In genomic region chr4:1600811-1601532, GRCh38 we compare ENCODE assay signal across 31 cellular contexts.
DNase-seq lines count a peak whose midpoint lies in the region; ATAC-seq and TF ChIP-seq lines count a peak whose summit lies in the region.
"Had no signal": no experiment of that assay in that cellular context is flagged by ENCODE, and none has a peak within 500 bp of the region (broad histone marks: within the 10 kb centered on the region; RNA-seq: fewer than 3 reads in every experiment).

No MANE protein-coding gene starts in this region.

- no peaks in the 10 kb centered on the region for H3K9me3 Mint-ChIP-seq in activated CD4-positive, alpha-beta T cell treated with anti-CD3 and anti-CD28 coated beads, Interleukin-2, amount 10 ng/mL, durations not matched to agents 24 days and 14 days
- H3K9me3 Mint-ChIP-seq: activated CD4-positive, alpha-beta memory T cell treated with anti-CD3 and anti-CD28 coated beads for 36 hours; activated naive CD8-positive, alpha-beta T cell treated with anti-CD3 and anti-CD28 coated beads, Interleukin-2, amount 10 ng/mL, durations not matched to agents 7 days and 5 days; activated T-helper 2 cell treated with anti-CD3 and anti-CD28 coated beads, Interferon-gamma antibody, Interleukin-2, Interleukin-4, amounts not matched to agents 10 μg/mL and 5 μg/mL and 100 μg/mL, durations not matched to agents 14 hours and 24 hours and 36 hours; CD4-positive, CD25-positive, alpha-beta regulatory T cell; dendritic cell treated with granulocyte-macrophage colony-stimulating factor and Interleukin-4, amounts not matched to agents 40 ng/mL and 50 ng/mL, for 4 days; endodermal cell; nephron; T-helper 1 cell treated with Interleukin-12 subunit alpha and Interleukin-12 subunit beta and Interleukin-4 antibody, amounts not matched to agents 30 μg/mL and 1 μg/mL, for 36 hours had no signal

- DNase-seq in H7 (peak; percentile 57), LHCN-M2 (ENCODE audit: low read depth) (peak; percentile 1), heart left ventricle (peak in 3 of 5 donors; percentile 13 to 47 (median 16)), osteoblast (ENCODE audit: insufficient read length, low spot score, missing footprints) (peak; percentile 81), epidermal melanocyte (ENCODE audit: insufficient read length, low spot score) (no peak), SW 1271 (lab: John Stamatoyannopoulos, UW) (no peak)
- DNase-seq in activated CD4-positive, alpha-beta T cell treated with anti-CD3 and anti-CD28 coated beads, Interleukin-2, amount 10 ng/mL, durations not matched to agents 24 days and 14 days, result no peak
- DNase-seq: activated CD4-positive, alpha-beta memory T cell treated with anti-CD3 and anti-CD28 coated beads for 36 hours; activated naive CD8-positive, alpha-beta T cell treated with anti-CD3 and anti-CD28 coated beads, Interleukin-2, amount 10 ng/mL, durations not matched to agents 7 days and 5 days; CD4-positive, CD25-positive, alpha-beta regulatory T cell; central memory CD4-positive, alpha-beta T cell; endodermal cell; foreskin keratinocyte; GM23248; hypothalamus; IMR-90; midbrain; NCI-H1092; NCI-H187; NCI-H526 treated with DMSO at 0.1 percent for 48 hours; stimulated activated CD4-positive, alpha-beta T cell treated with anti-CD3 and anti-CD28 coated beads, Interleukin-15, amount 100 ng/mL, for 24 hours; stimulated activated naive CD4-positive, alpha-beta T cell treated with Interleukin-2 at 50 U/mL for 16 hours; uterus had no signal

- no peak overlapping the region for H3K4me2 ChIP-seq in osteoblast (ENCODE audit: insufficient read depth, low read length)

- H3K27me3 ChIP-seq in H7 (ENCODE audit: control insufficient read depth, insufficient read depth, low read length), result no peaks in the 10 kb centered on the region
- H3K27me3 ChIP-seq in heart left ventricle, result peaks cover 0 to 64% (median 7%) of the 10 kb centered on the region in 9 donors
- peaks cover 4% of the 10 kb centered on the region for H3K27me3 ChIP-seq in osteoblast (ENCODE audit: insufficient read depth, low read length)
- H3K27me3 ChIP-seq: pancreas, uterus had no signal

- 74 to 89% (median 84%) methylated on average over 10 to 27 of the region's 27 CpGs for WGBS in heart left ventricle, 4 donors

- H3K36me3 Mint-ChIP-seq in activated CD4-positive, alpha-beta T cell treated with anti-CD3 and anti-CD28 coated beads, Interleukin-2, amount 10 ng/mL, durations not matched to agents 24 days and 14 days (ENCODE audit: low read depth), result no peaks in the 10 kb centered on the region
- H3K36me3 Mint-ChIP-seq: activated CD4-positive, alpha-beta memory T cell treated with anti-CD3 and anti-CD28 coated beads for 36 hours; activated naive CD8-positive, alpha-beta T cell treated with anti-CD3 and anti-CD28 coated beads, Interleukin-2, amount 10 ng/mL, durations not matched to agents 7 days and 5 days; CD4-positive, CD25-positive, alpha-beta regulatory T cell had no signal

- no peak overlapping the region for H3K4me3 ChIP-seq in H7 (ENCODE audit: insufficient read depth, low read depth, low read length)
- no peak overlapping the region for H3K4me3 ChIP-seq in heart left ventricle
- H3K4me3 ChIP-seq in osteoblast (ENCODE audit: insufficient read depth, low read length), result no peak overlapping the region
- H3K4me3 ChIP-seq: esophagus muscularis mucosa, GM23248, pancreas, thoracic aorta, uterus had no signal

- no peaks in the 10 kb centered on the region for H3K9me3 ChIP-seq in heart left ventricle
- no peaks in the 10 kb centered on the region for H3K9me3 ChIP-seq in osteoblast (ENCODE audit: low read depth, low read length)
- H3K9me3 ChIP-seq: esophagus muscularis mucosa, pancreas, thoracic aorta, uterus had no signal

- TF ChIP-seq POLR2A in heart left ventricle (IDR thresholded peaks at IDR 0.05), result no peak

- intact Hi-C loops in heart left ventricle (cut with DNase I), result no loop called here
- intact Hi-C loops in activated CD4-positive, alpha-beta T cell treated with anti-CD3 and anti-CD28 coated beads, Interleukin-2, amount 10 ng/mL, durations not matched to agents 24 days and 14 days (cut with micrococcal nuclease), result no loop called here

- H3K4me1 ChIP-seq in heart left ventricle (peaks cover 0 to 6% (median 0%) of the 10 kb centered on the region in 12 donors), osteoblast (ENCODE audit: insufficient read depth, low read length) (no peaks in the 10 kb centered on the region)
- H3K4me1 ChIP-seq: foreskin keratinocyte, pancreas, uterus had no signal

- no peak overlapping the region for H3K27ac ChIP-seq in heart left ventricle
- no peak overlapping the region for H3K27ac ChIP-seq in osteoblast (ENCODE audit: low read depth, low read length)
- H3K27ac ChIP-seq: esophagus muscularis mucosa, foreskin keratinocyte, GM23248, pancreas, thoracic aorta, uterus had no signal

- TF ChIP-seq CTCF in heart left ventricle (IDR thresholded peaks at IDR 0.05) (no peak), osteoblast (IDR thresholded peaks at IDR 0.05; ENCODE audit: extremely low read depth, low read depth, low read length) (no peak)

- no peaks in the 10 kb centered on the region for H4K20me1 ChIP-seq in osteoblast (ENCODE audit: insufficient read depth, low read length)

- H3K4me3 Mint-ChIP-seq in activated CD4-positive, alpha-beta T cell treated with anti-CD3 and anti-CD28 coated beads, Interleukin-2, amount 10 ng/mL, durations not matched to agents 24 days and 14 days, result no peak overlapping the region
- H3K4me3 Mint-ChIP-seq: activated CD4-positive, alpha-beta memory T cell treated with anti-CD3 and anti-CD28 coated beads for 36 hours; activated naive CD8-positive, alpha-beta T cell treated with anti-CD3 and anti-CD28 coated beads, Interleukin-2, amount 10 ng/mL, durations not matched to agents 7 days and 5 days; dendritic cell treated with granulocyte-macrophage colony-stimulating factor and Interleukin-4, amounts not matched to agents 40 ng/mL and 50 ng/mL, for 4 days; endodermal cell; T-helper 1 cell treated with Interleukin-12 subunit alpha and Interleukin-12 subunit beta and Interleukin-4 antibody, amounts not matched to agents 30 μg/mL and 1 μg/mL, for 36 hours had no signal

- ATAC-seq in heart left ventricle, result no peak
- ATAC-seq: activated CD4-positive, CD25-positive, alpha-beta regulatory T cell treated with anti-CD3 and anti-CD28 coated beads, Interleukin-2, amount 50 U/mL, for 24 hours; foreskin keratinocyte; pancreas had no signal

- no peak overlapping the region for H2AFZ ChIP-seq in osteoblast (ENCODE audit: low read length)
- H2AFZ ChIP-seq: GM23248 had no signal

- H3K27me3 Mint-ChIP-seq in activated CD4-positive, alpha-beta T cell treated with anti-CD3 and anti-CD28 coated beads, Interleukin-2, amount 10 ng/mL, durations not matched to agents 24 days and 14 days, result no peaks in the 10 kb centered on the region
- H3K27me3 Mint-ChIP-seq: activated CD4-positive, alpha-beta memory T cell treated with anti-CD3 and anti-CD28 coated beads for 36 hours; activated naive CD8-positive, alpha-beta T cell treated with anti-CD3 and anti-CD28 coated beads, Interleukin-2, amount 10 ng/mL, durations not matched to agents 7 days and 5 days; CD4-positive, CD25-positive, alpha-beta regulatory T cell had no signal

- H3K79me2 ChIP-seq in osteoblast (ENCODE audit: insufficient read depth, low read length), result no peaks in the 10 kb centered on the region

- no peaks in the 10 kb centered on the region for H3K4me1 Mint-ChIP-seq in activated CD4-positive, alpha-beta T cell treated with anti-CD3 and anti-CD28 coated beads, Interleukin-2, amount 10 ng/mL, durations not matched to agents 24 days and 14 days
- H3K4me1 Mint-ChIP-seq: endodermal cell had no signal

- H3K36me3 ChIP-seq in H7 (replicated peaks; ENCODE audit: control insufficient read depth, insufficient read depth, low read length) (no peaks in the 10 kb centered on the region), heart left ventricle (no peaks in the 10 kb centered on the region), osteoblast (ENCODE audit: insufficient read depth, low read length) (no peaks in the 10 kb centered on the region)
- H3K36me3 ChIP-seq: esophagus muscularis mucosa, pancreas, thoracic aorta, uterus had no signal

- no peak overlapping the region for H3K27ac Mint-ChIP-seq in activated CD4-positive, alpha-beta T cell treated with anti-CD3 and anti-CD28 coated beads, Interleukin-2, amount 10 ng/mL, durations not matched to agents 24 days and 14 days
- H3K27ac Mint-ChIP-seq: activated CD4-positive, alpha-beta memory T cell treated with anti-CD3 and anti-CD28 coated beads for 36 hours; activated naive CD8-positive, alpha-beta T cell treated with anti-CD3 and anti-CD28 coated beads, Interleukin-2, amount 10 ng/mL, durations not matched to agents 7 days and 5 days; activated T-helper 2 cell treated with anti-CD3 and anti-CD28 coated beads, Interferon-gamma antibody, Interleukin-2, Interleukin-4, amounts not matched to agents 10 μg/mL and 5 μg/mL and 100 μg/mL, durations not matched to agents 14 hours and 24 hours and 36 hours; CD4-positive, CD25-positive, alpha-beta regulatory T cell; dendritic cell treated with granulocyte-macrophage colony-stimulating factor and Interleukin-4, amounts not matched to agents 40 ng/mL and 50 ng/mL, for 4 days; endodermal cell; nephron; T-helper 1 cell treated with Interleukin-12 subunit alpha and Interleukin-12 subunit beta and Interleukin-4 antibody, amounts not matched to agents 30 μg/mL and 1 μg/mL, for 36 hours had no signal

Comparison
In these comparisons a context has a peak if more than half of its experiments do, and no peak if none do; other contexts are left out.
1. DNase-seq: peak in H7 (single experiment), LHCN-M2 (single experiment), heart left ventricle (3 of 5) and osteoblast (single experiment); none in activated CD4-positive, alpha-beta T cell treated with anti-CD3 and anti-CD28 coated beads, Interleukin-2, amount 10 ng/mL, durations not matched to agents 24 days and 14 days (single experiment), epidermal melanocyte (single experiment) and SW 1271 (0 of 2).